ENCODE assay signal across 13 cellular contexts in genomic region chr12:91786490-91787272, GRCh38.
DNase-seq lines count a peak whose midpoint lies in the region; ATAC-seq and TF ChIP-seq lines count a peak whose summit lies in the region.
"Had no signal": no experiment of that assay in that cellular context is flagged by ENCODE, and none has a peak within 500 bp of the region (broad histone marks: within the 10 kb centered on the region; RNA-seq: fewer than 3 reads in every experiment).

No MANE protein-coding gene starts in this region.

- H3K4me3 Mint-ChIP-seq in activated naive CD4-positive, alpha-beta T cell treated with anti-CD3 and anti-CD28 coated beads, Interleukin-2, amount 50 U/mL, for 24 hours = peak overlapping the region; percentile 31
- H3K4me3 Mint-ChIP-seq in naive thymus-derived CD4-positive, alpha-beta T cell = peak overlapping the region in 9 of 10 donors; percentile 2 to 79 (median 69)
- H3K4me3 Mint-ChIP-seq: CD14-positive monocyte had no signal

- H3K9me3 Mint-ChIP-seq in activated naive CD4-positive, alpha-beta T cell treated with anti-CD3 and anti-CD28 coated beads, Interleukin-2, amount 50 U/mL, for 24 hours = no peaks in the 10 kb centered on the region
- H3K9me3 Mint-ChIP-seq in naive thymus-derived CD4-positive, alpha-beta T cell = peaks cover 0 to 4% (median 0%) of the 10 kb centered on the region in 11 donors

- H3K36me3 Mint-ChIP-seq in activated naive CD4-positive, alpha-beta T cell treated with anti-CD3 and anti-CD28 coated beads, Interleukin-2, amount 50 U/mL, for 24 hours = no peaks in the 10 kb centered on the region
- H3K36me3 Mint-ChIP-seq in naive thymus-derived CD4-positive, alpha-beta T cell = peaks cover 0 to 4% (median 0%) of the 10 kb centered on the region in 5 donors
- H3K36me3 Mint-ChIP-seq: CD14-positive monocyte had no signal

- intact Hi-C loops in naive thymus-derived CD4-positive, alpha-beta T cell (cut with micrococcal nuclease) = loop anchor here in 1 of 2 donors (1.0 kb wide), 1 partner anchor 7 kb away; no protein-coding TSS in a partner anchor

- no peaks in the 10 kb centered on the region for H3K36me3 ChIP-seq in naive thymus-derived CD4-positive, alpha-beta T cell (ENCODE audit: control insufficient read depth in 2 of 3, insufficient read depth in 3 of 3, low read length in 3 of 3)

- H3K4me3 ChIP-seq in naive thymus-derived CD4-positive, alpha-beta T cell (ENCODE audit: low read length) = no peak overlapping the region

- H3K4me1 Mint-ChIP-seq in activated naive CD4-positive, alpha-beta T cell treated with anti-CD3 and anti-CD28 coated beads, Interleukin-2, amount 50 U/mL, for 24 hours = peaks cover 35% of the 10 kb centered on the region
- H3K4me1 Mint-ChIP-seq in naive thymus-derived CD4-positive, alpha-beta T cell = peaks cover 6 to 47% (median 25%) of the 10 kb centered on the region in 7 donors
- H3K4me1 Mint-ChIP-seq: CD14-positive monocyte had no signal

- peaks cover 3 to 19% of the 10 kb centered on the region in 2 donors for H3K4me1 ChIP-seq in naive thymus-derived CD4-positive, alpha-beta T cell (ENCODE audit: control insufficient read depth in 2 of 2, insufficient read depth in 2 of 2, low read length in 2 of 2)

- POLR2A ChIA-PET in naive thymus-derived CD4-positive, alpha-beta T cell (lab: Charles Lee) = interaction anchor here (0.6 to 2.9 kb wide), 10 partner anchors 8 to 352 kb away, joined by 3 to 9 read pairs (median 4); no protein-coding TSS in a partner anchor
- POLR2A ChIA-PET in RWPE1 (lab: Yijun Ruan, JAX; ENCODE audit: low non-redundant PET) = no interaction called here

- no peak for DNase-seq in activated naive CD4-positive, alpha-beta T cell treated with Interleukin-2 at 50 U/mL for 16 hours
- DNase-seq in NCI-H526 (lab: John Stamatoyannopoulos, UW) (peak; percentile 74 to 83), RWPE1 (ENCODE audit: low spot score) (no peak)
- DNase-seq in naive thymus-derived CD4-positive, alpha-beta T cell = peak in 6 of 9 donors; percentile 22 to 48 (median 34)
- DNase-seq in central memory CD4-positive, alpha-beta T cell = no peak
- DNase-seq: DMS79, NCI-H1694, NCI-H2107, NCI-H446 had no signal

- TF ChIP-seq CTCF in RWPE1 (conservative IDR thresholded peaks at IDR 0.05; ENCODE audit: low read depth) = no peak

- CTCF ChIA-PET in naive thymus-derived CD4-positive, alpha-beta T cell (lab: Charles Lee) = interaction anchor here (0.7 to 1.1 kb wide), 2 partner anchors 25 to 45 kb away, joined by 4 to 6 read pairs; no protein-coding TSS in a partner anchor
- CTCF ChIA-PET in RWPE1 (lab: Yijun Ruan, JAX) = interaction anchor here (0.6 kb wide), 1 partner anchor 59 kb away, joined by 3 read pairs; no protein-coding TSS in a partner anchor

- no peaks in the 10 kb centered on the region for H3K9me3 ChIP-seq in naive thymus-derived CD4-positive, alpha-beta T cell (ENCODE audit: control insufficient read depth in 2 of 3, low read length in 3 of 3)

- no peaks in the 10 kb centered on the region for H3K27me3 ChIP-seq in naive thymus-derived CD4-positive, alpha-beta T cell (ENCODE audit: control insufficient read depth in 2 of 2, insufficient read depth in 2 of 2, low read length in 2 of 2)

- H3K27ac ChIP-seq in naive thymus-derived CD4-positive, alpha-beta T cell (ENCODE audit: low read depth, low read length) = peak overlapping the region; percentile 25
- H3K27ac ChIP-seq in RWPE1 = no peak overlapping the region

- no peak for ATAC-seq in naive thymus-derived CD4-positive, alpha-beta T cell
- no peak for ATAC-seq in GM21447 (IDR thresholded peaks at IDR 0.05; ENCODE audit: unreplicated experiment)
- ATAC-seq: HCT116 had no signal

- H3K27me3 Mint-ChIP-seq in activated naive CD4-positive, alpha-beta T cell treated with anti-CD3 and anti-CD28 coated beads, Interleukin-2, amount 50 U/mL, for 24 hours = no peaks in the 10 kb centered on the region
- peaks cover 0 to 3% (median 0%) of the 10 kb centered on the region in 5 donors for H3K27me3 Mint-ChIP-seq in naive thymus-derived CD4-positive, alpha-beta T cell

- peak overlapping the region; percentile 52 for H3K27ac Mint-ChIP-seq in activated naive CD4-positive, alpha-beta T cell treated with anti-CD3 and anti-CD28 coated beads, Interleukin-2, amount 50 U/mL, for 24 hours
- peak overlapping the region in 8 of 9 donors; percentile 3 to 89 (median 76) for H3K27ac Mint-ChIP-seq in naive thymus-derived CD4-positive, alpha-beta T cell
- H3K27ac Mint-ChIP-seq: CD14-positive monocyte had no signal

Comparison
In these comparisons a context has a peak if more than half of its experiments do, and no peak if none do; other contexts are left out.
1. DNase-seq: peak in NCI-H526 (2 of 2) and naive thymus-derived CD4-positive, alpha-beta T cell (6 of 9); none in activated naive CD4-positive, alpha-beta T cell treated with Interleukin-2 at 50 U/mL for 16 hours (single experiment), RWPE1 (single experiment) and central memory CD4-positive, alpha-beta T cell (single experiment).